Comparison of ENCODE assay signal across 9 cellular contexts in genomic region chr3:105798381-105798934, GRCh38.
DNase-seq lines count a peak whose midpoint lies in the region; ATAC-seq and TF ChIP-seq lines count a peak whose summit lies in the region.
"Had no signal": no experiment of that assay in that cellular context is flagged by ENCODE, and none has a peak within 500 bp of the region (broad histone marks: within the 10 kb centered on the region; RNA-seq: fewer than 3 reads in every experiment).

No MANE protein-coding gene starts in this region.

- no peaks in the 10 kb centered on the region for H3K9me3 ChIP-seq in sigmoid colon

- TF ChIP-seq CTCF in sigmoid colon (IDR thresholded peaks at IDR 0.05) = no peak

- no peaks in the 10 kb centered on the region for H3K36me3 ChIP-seq in sigmoid colon

- intact Hi-C loops in sigmoid colon (cut with DNase I) = no loop called here

- peaks cover 0 to 10% (median 3%) of the 10 kb centered on the region in 4 donors for H3K4me1 ChIP-seq in sigmoid colon

- in situ Hi-C loops in G401 (cut with HindIII; ENCODE audit: low sequenced_read_pairs) = no loop called here

- ATAC-seq in GM18861 (IDR thresholded peaks at IDR 0.05; ENCODE audit: unreplicated experiment) = peak; percentile 90
- ATAC-seq in HG02642 (IDR thresholded peaks at IDR 0.05; ENCODE audit: poor library complexity, unreplicated experiment) = peak; percentile 85

- no peak overlapping the region for H3K27ac ChIP-seq in sigmoid colon
- H3K27ac ChIP-seq: coronary artery had no signal

- TF ChIP-seq EP300 in sigmoid colon (IDR thresholded peaks at IDR 0.05) = no peak

- no peak for TF ChIP-seq POLR2A in sigmoid colon (IDR thresholded peaks at IDR 0.05)

- H3K4me3 ChIP-seq in sigmoid colon = no peak overlapping the region
- H3K4me3 ChIP-seq: coronary artery had no signal

- H3K27me3 ChIP-seq in sigmoid colon = no peaks in the 10 kb centered on the region

- WGBS in sigmoid colon, 2 donors = 35 to 51% methylated on average over 1 of the region's 1 CpG

- DNase-seq in NOMO-1 (lab: John Stamatoyannopoulos, UW; ENCODE audit: unreplicated experiment in 2 of 2) (peak; percentile 13 to 68), left kidney (ENCODE audit: low read depth, low spot score) (peak; percentile 11), DMS79 (lab: John Stamatoyannopoulos, UW) (no peak), KG1 (lab: John Stamatoyannopoulos, UW) (no peak), G401 (ENCODE audit: low spot score) (no peak), sigmoid colon (no peak)

Comparison
In these comparisons a context has a peak if more than half of its experiments do, and no peak if none do; other contexts are left out.
1. DNase-seq: peak in NOMO-1 (2 of 2) and left kidney (single experiment); none in DMS79 (single experiment), KG1 (single experiment), G401 (single experiment) and sigmoid colon (single experiment).